In genomic region chr20:31719644-31720485, GRCh38 we compare ENCODE assay signal across 8 cellular contexts. TPM values are rescaled to one million over a fixed set of nuclear protein-coding genes. Genes with fewer than 3 reads are reported as not detected.
DNase-seq lines count a peak whose midpoint lies in the region; TF ChIP-seq lines count a peak whose summit lies in the region.

No MANE protein-coding gene starts in this region.

- H3K9ac ChIP-seq in NT2/D1 (ENCODE audit: insufficient read length, low read depth) (peak overlapping the region; percentile 79), mucosa of stomach (ENCODE audit: low read length) (peak overlapping the region; percentile 100)

- peak overlapping the region; percentile 92 to 100 (median 100) for H3K27ac ChIP-seq in dorsolateral prefrontal cortex

- H3K27me3 ChIP-seq in NT2/D1 (ENCODE audit: insufficient read depth, insufficient read length) (no peaks in the 10 kb centered on the region), dorsolateral prefrontal cortex (no peaks in the 10 kb centered on the region), mucosa of stomach (ENCODE audit: control insufficient read depth, insufficient read depth, low read length) (no peaks in the 10 kb centered on the region)

- DNase-seq in NT2/D1 (ENCODE audit: low read depth, low spot score) (no peak), dorsolateral prefrontal cortex (peak in 2 of 10 donors; percentile 41 to 46), NCI-H187 (lab: John Stamatoyannopoulos, UW) (no peak), GM13977 (ENCODE audit: low spot score) (no peak), NCI-H1105 (lab: John Stamatoyannopoulos, UW) (no peak)
- DNase-seq in stimulated activated CD4-positive, alpha-beta T cell treated with anti-CD3 and anti-CD28 coated beads, Interleukin-2, amount 100 ng/mL, for 24 hours, result no peak

- intact Hi-C loops in dorsolateral prefrontal cortex (cut with DNase I), result loop anchor here in 1 of 2 donors (5.0 kb wide), 1 partner anchor 148 kb away; no protein-coding TSS in a partner anchor

- H3K4me3 ChIP-seq in GM12875 (ENCODE audit: low read depth, low read length) (peak overlapping the region; percentile 64), NT2/D1 (ENCODE audit: insufficient read length, low read depth) (peak overlapping the region; percentile 15), dorsolateral prefrontal cortex (peak overlapping the region; percentile 64 to 100 (median 89)), mucosa of stomach (ENCODE audit: low read length) (peak overlapping the region; percentile 61)

- H3K9me3 ChIP-seq in NT2/D1 (ENCODE audit: insufficient read depth, low read length) (no peaks in the 10 kb centered on the region), mucosa of stomach (ENCODE audit: control insufficient read depth, low read length) (no peaks in the 10 kb centered on the region)

- H3K36me3 ChIP-seq in NT2/D1 (ENCODE audit: insufficient read depth, insufficient read length, low read length) (peaks cover 50% of the 10 kb centered on the region), mucosa of stomach (ENCODE audit: control insufficient read depth, insufficient read depth, low read length) (peaks cover 14% of the 10 kb centered on the region)

- TF ChIP-seq CTCF in GM12875 (IDR thresholded peaks at IDR 0.05; ENCODE audit: borderline replicate concordance, insufficient read depth, low read depth, low read length) (no peak), dorsolateral prefrontal cortex (IDR thresholded peaks at IDR 0.05 in 54 of 56, conservative IDR thresholded peaks at IDR 0.05 in 2 of 56; ENCODE audit: low read depth in 1 of 56, partially characterized antibody in 56 of 56) (no peak), GM13977 (IDR thresholded peaks at IDR 0.05; ENCODE audit: extremely low read depth, insufficient read depth, missing control alignments) (no peak)

- in situ Hi-C loops in GM13977 (cut with MboI; ENCODE audit: low pct_unique_long_range_greater_than_20kb, low sequenced_read_pairs, unreplicated experiment), result loop anchor here (10.0 kb wide), 1 partner anchor 55 kb away; no protein-coding TSS in a partner anchor

- H3K4me1 ChIP-seq in NT2/D1 (ENCODE audit: insufficient read depth, insufficient read length) (peaks cover 15% of the 10 kb centered on the region), mucosa of stomach (ENCODE audit: control insufficient read depth, insufficient read depth, low read length) (peaks cover 58% of the 10 kb centered on the region)

RNA-seq across cellular contexts. Expression of gene BCL2L1, which starts 2.8 kb away (rescaled TPM):
- total RNA-seq in dorsolateral prefrontal cortex, result 100 to 1,000 TPM in 77 of 120 experiments, 10 to 100 TPM in 43; 79.5 to 144 (median 103) TPM

RNA-seq across cellular contexts. Expression of gene TPX2, which starts 19.2 kb away (rescaled TPM):
- total RNA-seq in dorsolateral prefrontal cortex, result 1 to 10 TPM; 1.1 to 4.1 (median 2.6) TPM

Comparison
In these comparisons a context has a peak if more than half of its experiments do, and no peak if none do; other contexts are left out.
1. H3K4me3 ChIP-seq: peak in every context shown above with its lines; median percentile 89 in dorsolateral prefrontal cortex; 64 in GM12875; 61 in mucosa of stomach; 15 in NT2/D1.